1 cellular context compared by ENCODE assay signal in genomic region chrX:12955882-12956703, GRCh38.
TF ChIP-seq lines count a peak whose summit lies in the region.

No MANE protein-coding gene starts in this region.

TF ChIP-seq in K562, 482 proteins besides CTCF, POLR2A, EP300 and RAD21 (continued from another document and continues in another):
- TF ChIP-seq ZNF655 (CRISPR knock-in tag; IDR thresholded peaks at IDR 0.05), result no peak
- TF ChIP-seq AFF4 (CRISPR knock-in tag; IDR thresholded peaks at IDR 0.05), result no peak; the same call in 1 of the 2 replicates
- peak; percentile 82; the same call in 1 of the 2 replicates for TF ChIP-seq RNF219 (CRISPR knock-in tag; IDR thresholded peaks at IDR 0.05)
- peak; percentile 81 for TF ChIP-seq MYC (IDR thresholded peaks at IDR 0.05; ENCODE audit: low read depth, low read length)
- peak; percentile 84; the same call in 1 of the 2 replicates for TF ChIP-seq MYC (CRISPR knock-in tag; IDR thresholded peaks at IDR 0.05; ENCODE audit: borderline replicate concordance, low read depth)
- no peak for TF ChIP-seq SMC3 (conservative IDR thresholded peaks at IDR 0.05; ENCODE audit: insufficient read depth, low read depth, low read length)
- TF ChIP-seq SIN3A (IDR thresholded peaks at IDR 0.05; ENCODE audit: borderline replicate concordance in 2 of 2, control insufficient read depth in 1 of 2, low read depth in 2 of 2, low read length in 2 of 2), result no peak
- no peak for TF ChIP-seq NRF1 (conservative IDR thresholded peaks at IDR 0.05 in 1 of 2, IDR thresholded peaks at IDR 0.05 in 1 of 2)
- no peak for TF ChIP-seq SIN3B (IDR thresholded peaks at IDR 0.05; ENCODE audit: low read depth)
- TF ChIP-seq CCNT2 (IDR thresholded peaks at IDR 0.05; ENCODE audit: borderline replicate concordance, extremely low read depth, insufficient read length, low read depth, low read length), result no peak
- TF ChIP-seq NR0B1 (IDR thresholded peaks at IDR 0.05; ENCODE audit: partially characterized antibody), result no peak
- peak; percentile 92 for TF ChIP-seq ZNF583 (CRISPR knock-in tag; IDR thresholded peaks at IDR 0.05)
- peak; percentile 41; the same call in 1 of the 2 replicates for TF ChIP-seq ZNF507 (tag; conservative IDR thresholded peaks at IDR 0.05)
- no peak for TF ChIP-seq ATF1 (CRISPR knock-in tag; IDR thresholded peaks at IDR 0.05)
- peak; percentile 72 for TF ChIP-seq ATF1 (tag; IDR thresholded peaks at IDR 0.05)
- no peak for TF ChIP-seq STAG1 (CRISPR knock-in tag; IDR thresholded peaks at IDR 0.05; ENCODE audit: borderline replicate concordance)
- no peak for TF ChIP-seq SIRT6 (IDR thresholded peaks at IDR 0.05; ENCODE audit: low read depth, low read length)
- TF ChIP-seq PTTG1 (tag; IDR thresholded peaks at IDR 0.05; ENCODE audit: low read depth), result peak; percentile 65; the same call in 1 of the 2 replicates
- TF ChIP-seq NCOA2 (IDR thresholded peaks at IDR 0.05; ENCODE audit: partially characterized antibody in 2 of 2), result no peak
- no peak for TF ChIP-seq FOXO4 (CRISPR knock-in tag; IDR thresholded peaks at IDR 0.05)
- 0 out of 2 replicates have a peak, but pooled peaks have one; percentile 32 for TF ChIP-seq SOX6 (IDR thresholded peaks at IDR 0.05)
- TF ChIP-seq BCOR (IDR thresholded peaks at IDR 0.05), result no peak
- no peak for TF ChIP-seq C11orf30 (IDR thresholded peaks at IDR 0.05; ENCODE audit: low read depth)
- TF ChIP-seq MBD2 (IDR thresholded peaks at IDR 0.05; ENCODE audit: borderline replicate concordance, low read depth), result no peak
- peak; percentile 94 for TF ChIP-seq MGA (IDR thresholded peaks at IDR 0.05)
- TF ChIP-seq RBM22 (IDR thresholded peaks at IDR 0.05; ENCODE audit: low read depth, low read length, poor library complexity, severe bottlenecking), result no peak
- TF ChIP-seq ZNF253 (CRISPR knock-in tag; conservative IDR thresholded peaks at IDR 0.05), result no peak
- no peak for TF ChIP-seq TGIF2 (CRISPR knock-in tag; IDR thresholded peaks at IDR 0.05)
- TF ChIP-seq FUS (optimal IDR thresholded peaks at IDR 0.05; ENCODE audit: low read depth, low read length), result no peak
- no peak for TF ChIP-seq CHD2 (IDR thresholded peaks at IDR 0.05; ENCODE audit: low read depth, low read length)
- no peak for TF ChIP-seq CGGBP1 (CRISPR knock-in tag; IDR thresholded peaks at IDR 0.05)
- no peak for TF ChIP-seq CBX8 (IDR thresholded peaks at IDR 0.05; ENCODE audit: borderline replicate concordance, extremely low read depth, low read depth, low read length, poor library complexity, severe bottlenecking)
- TF ChIP-seq FOXM1 (IDR thresholded peaks at IDR 0.05; ENCODE audit: low read depth), result no peak
- TF ChIP-seq FOXM1 (CRISPR knock-in tag; IDR thresholded peaks at IDR 0.05; ENCODE audit: low read depth), result no peak
- TF ChIP-seq PHB (CRISPR knock-in tag; IDR thresholded peaks at IDR 0.05), result no peak
- no peak for TF ChIP-seq ZKSCAN1 (IDR thresholded peaks at IDR 0.05; ENCODE audit: low read depth, low read length)
- no peak; the same call in 1 of the 2 replicates for TF ChIP-seq ZNF311 (CRISPR knock-in tag; IDR thresholded peaks at IDR 0.05)
- TF ChIP-seq SNIP1 (IDR thresholded peaks at IDR 0.05; ENCODE audit: low read depth), result no peak
- peak; percentile 54; the same call in 1 of the 2 replicates for TF ChIP-seq BCL6 (CRISPR knock-in tag; IDR thresholded peaks at IDR 0.05)
- peak; percentile 44 for TF ChIP-seq NUFIP1 (IDR thresholded peaks at IDR 0.05; ENCODE audit: partially characterized antibody)
- TF ChIP-seq SREBF1 (IDR thresholded peaks at IDR 0.05; ENCODE audit: borderline replicate concordance, low read depth, low read length), result no peak
- TF ChIP-seq ZZZ3 (IDR thresholded peaks at IDR 0.05), result no peak
